Comparison of ENCODE assay signal across 26 cellular contexts in the genomic region with DNA sequence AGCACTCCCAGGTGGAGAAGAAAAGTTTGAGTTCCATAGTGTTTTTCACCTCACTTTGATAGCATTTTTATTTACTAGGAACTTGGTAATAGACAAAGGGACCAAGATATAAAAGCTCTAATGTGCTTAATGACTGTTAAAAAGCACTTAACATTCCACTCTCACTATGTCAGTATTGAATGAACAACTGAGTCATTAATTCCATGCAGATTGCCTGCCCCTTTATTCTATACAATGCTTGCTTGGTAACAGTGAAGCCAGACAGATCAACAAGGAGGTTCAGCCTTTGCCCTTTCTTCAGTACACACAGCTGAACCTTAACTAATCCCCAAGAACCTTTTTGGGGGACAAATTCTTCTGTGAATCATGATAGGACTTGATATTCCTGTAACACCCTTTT.
DNase-seq lines count a peak whose midpoint lies in the region; ATAC-seq and TF ChIP-seq lines count a peak whose summit lies in the region.
"Had no signal": no experiment of that assay in that cellular context is flagged by ENCODE, and none has a peak within 500 bp of the region (broad histone marks: within the 10 kb centered on the region; RNA-seq: fewer than 3 reads in every experiment).

No MANE protein-coding gene starts in this region.

- TF ChIP-seq CTCF in foreskin fibroblast (IDR thresholded peaks at IDR 0.05; ENCODE audit: low read depth, low read length) (no peak), smooth muscle cell (IDR thresholded peaks at IDR 0.05; ENCODE audit: borderline replicate concordance, insufficient read depth, poor library complexity, severe bottlenecking) (no peak)

- H2AFZ ChIP-seq in smooth muscle cell (ENCODE audit: low read depth) = peak overlapping the region; percentile 5

- CTCF ChIA-PET in T-cell (lab: Charles Lee) = no interaction called here

- H3K9ac ChIP-seq in NT2/D1 (ENCODE audit: insufficient read length, low read depth) = no peak overlapping the region
- H3K9ac ChIP-seq in smooth muscle cell (ENCODE audit: low read depth) = peak overlapping the region; percentile 49

- POLR2A ChIA-PET in T-cell (lab: Charles Lee) = no interaction called here

- H3K4me1 ChIP-seq in NT2/D1 (ENCODE audit: insufficient read depth, insufficient read length) (no peaks in the 10 kb centered on the region), smooth muscle cell (ENCODE audit: low read depth) (peaks cover 11% of the 10 kb centered on the region)
- H3K4me1 ChIP-seq: ascending aorta, gastrocnemius medialis, tibial nerve had no signal

- H3K27me3 ChIP-seq in NT2/D1 (ENCODE audit: insufficient read depth, insufficient read length) = no peaks in the 10 kb centered on the region
- no peaks in the 10 kb centered on the region for H3K27me3 ChIP-seq in smooth muscle cell (ENCODE audit: low read depth)
- H3K27me3 ChIP-seq: ascending aorta, gastrocnemius medialis, tibial nerve had no signal

- no peaks in the 10 kb centered on the region for H3K79me2 ChIP-seq in smooth muscle cell (ENCODE audit: low read depth)

- H4K20me1 ChIP-seq in smooth muscle cell (ENCODE audit: low read depth) = no peaks in the 10 kb centered on the region

- H3K27ac ChIP-seq in smooth muscle cell (ENCODE audit: low read depth) = peak overlapping the region; percentile 60
- H3K27ac ChIP-seq: ascending aorta, C4-2B, epithelial cell of prostate, gastrocnemius medialis, skin epidermis, tibial nerve had no signal

- DNase-seq in NCI-H1105 treated with DMSO at 0.1 percent for 48 hours (lab: John Stamatoyannopoulos, UW) (peak; percentile 35), NCI-H1105 (lab: John Stamatoyannopoulos, UW) (no peak), NT2/D1 (ENCODE audit: low read depth, low spot score) (peak; percentile 55), foreskin fibroblast (peak; percentile 31 to 69), smooth muscle cell (lab: John Stamatoyannopoulos, UW; ENCODE audit: unreplicated experiment) (no peak), T-cell (no peak), HPDE6-E6E7 (ENCODE audit: extremely low spot score) (no peak)
- DNase-seq: 8988T; activated CD4-positive, alpha-beta T cell treated with anti-CD3 and anti-CD28 coated beads, Interleukin-2, amount 10 ng/mL, durations not matched to agents 24 days and 14 days; gastrocnemius medialis; hippocampal formation; MV-4-11; NCI-H1694 treated with DMSO at 0.1 percent for 48 hours; NCI-H226; NK-92 treated with Interleukin-12 subunit alpha and Interleukin-12 subunit beta, amount 100 ng/mL, for 24 hours; stimulated activated naive CD8-positive, alpha-beta T cell treated with anti-CD3 and anti-CD28 coated beads, Interleukin-15, amount 100 ng/mL, for 72 hours had no signal

- H3K27ac Mint-ChIP-seq in T-cell = no peak overlapping the region
- H3K27ac Mint-ChIP-seq: activated CD4-positive, alpha-beta T cell treated with anti-CD3 and anti-CD28 coated beads, Interleukin-2, amount 10 ng/mL, durations not matched to agents 24 days and 14 days; activated naive CD8-positive, alpha-beta T cell; stimulated activated naive CD8-positive, alpha-beta T cell treated with anti-CD3 and anti-CD28 coated beads, Interleukin-15, amount 100 ng/mL, for 72 hours; T-helper 1 cell treated with Interleukin-12 subunit alpha and Interleukin-12 subunit beta and Interleukin-4 antibody, amounts not matched to agents 30 μg/mL and 1 μg/mL, for 36 hours had no signal

- ATAC-seq in GM18861 (IDR thresholded peaks at IDR 0.05; ENCODE audit: unreplicated experiment) (no peak), T-cell (replicated peaks in 1 of 4) (no peak)
- ATAC-seq: gastrocnemius medialis; HCT116; stimulated activated naive CD8-positive, alpha-beta T cell treated with anti-CD3 and anti-CD28 coated beads, Interleukin-15, amount 100 ng/mL, for 72 hours had no signal

- H3K4me3 Mint-ChIP-seq in T-cell = no peak overlapping the region
- H3K4me3 Mint-ChIP-seq: activated CD4-positive, alpha-beta T cell treated with anti-CD3 and anti-CD28 coated beads, Interleukin-2, amount 10 ng/mL, durations not matched to agents 24 days and 14 days; activated naive CD8-positive, alpha-beta T cell; neural crest cell; stimulated activated naive CD8-positive, alpha-beta T cell treated with anti-CD3 and anti-CD28 coated beads, Interleukin-15, amount 100 ng/mL, for 72 hours; T-helper 1 cell treated with Interleukin-12 subunit alpha and Interleukin-12 subunit beta and Interleukin-4 antibody, amounts not matched to agents 30 μg/mL and 1 μg/mL, for 36 hours had no signal

- no peaks in the 10 kb centered on the region for H3K36me3 ChIP-seq in NT2/D1 (ENCODE audit: insufficient read depth, insufficient read length, low read length)
- no peaks in the 10 kb centered on the region for H3K36me3 ChIP-seq in smooth muscle cell (ENCODE audit: low read depth)
- H3K36me3 ChIP-seq: ascending aorta, gastrocnemius medialis, tibial nerve had no signal

- H3K4me2 ChIP-seq in smooth muscle cell = peak overlapping the region; percentile 17

- H3K36me3 Mint-ChIP-seq in T-cell = no peaks in the 10 kb centered on the region
- H3K36me3 Mint-ChIP-seq: activated naive CD8-positive, alpha-beta T cell had no signal

- no peaks in the 10 kb centered on the region for H3F3A ChIP-seq in smooth muscle cell (ENCODE audit: low read depth)

- peaks cover 20 to 27% (median 23%) of the 10 kb centered on the region in 3 donors for H3K9me3 Mint-ChIP-seq in T-cell

- H3K27me3 Mint-ChIP-seq in T-cell = no peaks in the 10 kb centered on the region
- H3K27me3 Mint-ChIP-seq: activated CD4-positive, alpha-beta T cell treated with anti-CD3 and anti-CD28 coated beads, Interleukin-2, amount 10 ng/mL, durations not matched to agents 24 days and 14 days; activated naive CD8-positive, alpha-beta T cell; stimulated activated naive CD8-positive, alpha-beta T cell treated with anti-CD3 and anti-CD28 coated beads, Interleukin-15, amount 100 ng/mL, for 72 hours had no signal

- no peak overlapping the region for H3K4me3 ChIP-seq in NT2/D1 (ENCODE audit: insufficient read length, low read depth)
- H3K4me3 ChIP-seq in foreskin fibroblast (ENCODE audit: low read depth in 1 of 2, low read length in 2 of 2) = no peak overlapping the region
- no peak overlapping the region for H3K4me3 ChIP-seq in smooth muscle cell
- H3K4me3 ChIP-seq: ascending aorta, gastrocnemius medialis, skin epidermis, tibial nerve had no signal

- H3K4me1 Mint-ChIP-seq in T-cell = no peaks in the 10 kb centered on the region
- H3K4me1 Mint-ChIP-seq: activated CD4-positive, alpha-beta T cell treated with anti-CD3 and anti-CD28 coated beads, Interleukin-2, amount 10 ng/mL, durations not matched to agents 24 days and 14 days; stimulated activated naive CD8-positive, alpha-beta T cell treated with anti-CD3 and anti-CD28 coated beads, Interleukin-15, amount 100 ng/mL, for 72 hours had no signal

- H3K9me3 ChIP-seq in NT2/D1 (ENCODE audit: insufficient read depth, low read length) (no peaks in the 10 kb centered on the region), smooth muscle cell (replicated peaks; ENCODE audit: low read depth) (no peaks in the 10 kb centered on the region)
- H3K9me3 ChIP-seq: gastrocnemius medialis had no signal

Comparison
In these comparisons a context has a peak if more than half of its experiments do, and no peak if none do; other contexts are left out.
1. DNase-seq: peak in NCI-H1105 treated with DMSO at 0.1 percent for 48 hours (single experiment), NT2/D1 (single experiment) and foreskin fibroblast (2 of 2); none in NCI-H1105 (single experiment), smooth muscle cell (single experiment), T-cell (0 of 34) and HPDE6-E6E7 (single experiment).